ENCODE assay signal across 1 cellular context in the genomic region with DNA sequence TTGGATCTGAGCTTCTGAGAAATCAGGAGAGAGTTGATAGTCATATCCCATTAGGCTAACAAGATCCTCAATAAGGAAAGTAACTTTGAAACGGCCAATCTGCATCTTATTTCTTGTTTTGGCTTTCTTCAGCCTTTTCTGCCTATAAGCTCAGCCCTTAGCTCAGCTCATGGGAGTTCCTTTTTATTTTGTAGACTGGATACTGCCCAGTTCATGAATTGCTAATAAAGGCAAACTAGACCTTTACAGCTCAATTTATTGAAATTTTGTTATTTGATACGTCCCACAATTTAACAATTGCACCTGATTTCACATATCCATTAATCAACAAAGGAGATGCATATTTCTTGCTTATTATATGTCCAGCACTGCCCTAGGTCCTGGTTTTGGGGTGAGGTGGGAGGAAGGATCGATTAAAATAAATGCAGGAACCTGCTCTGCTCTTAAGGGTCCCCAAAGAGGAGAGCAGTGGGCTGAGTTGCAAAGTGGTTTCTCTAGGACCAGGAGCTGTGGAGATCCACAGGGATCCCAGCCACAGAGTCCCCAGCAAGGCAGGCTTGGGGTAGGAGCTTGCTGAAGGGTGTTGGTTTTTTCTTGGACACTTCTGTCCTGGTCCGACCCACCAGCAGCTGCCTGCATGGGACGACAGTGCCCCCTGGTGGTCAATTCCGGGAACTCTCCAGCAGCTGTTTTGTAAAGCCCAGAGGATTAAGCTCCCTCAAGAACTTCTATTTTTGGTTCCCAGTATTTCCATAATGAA.
A peak's percentile ranks its signal among the peaks of the same experiment; 100 is the strongest.
TF ChIP-seq lines count a peak whose summit lies in the region.

No MANE protein-coding gene starts in this region.

TF ChIP-seq in K562, 482 proteins besides CTCF, POLR2A, EP300 and RAD21 (continued from another document and continues in another):
- TF ChIP-seq, protein P1, sequence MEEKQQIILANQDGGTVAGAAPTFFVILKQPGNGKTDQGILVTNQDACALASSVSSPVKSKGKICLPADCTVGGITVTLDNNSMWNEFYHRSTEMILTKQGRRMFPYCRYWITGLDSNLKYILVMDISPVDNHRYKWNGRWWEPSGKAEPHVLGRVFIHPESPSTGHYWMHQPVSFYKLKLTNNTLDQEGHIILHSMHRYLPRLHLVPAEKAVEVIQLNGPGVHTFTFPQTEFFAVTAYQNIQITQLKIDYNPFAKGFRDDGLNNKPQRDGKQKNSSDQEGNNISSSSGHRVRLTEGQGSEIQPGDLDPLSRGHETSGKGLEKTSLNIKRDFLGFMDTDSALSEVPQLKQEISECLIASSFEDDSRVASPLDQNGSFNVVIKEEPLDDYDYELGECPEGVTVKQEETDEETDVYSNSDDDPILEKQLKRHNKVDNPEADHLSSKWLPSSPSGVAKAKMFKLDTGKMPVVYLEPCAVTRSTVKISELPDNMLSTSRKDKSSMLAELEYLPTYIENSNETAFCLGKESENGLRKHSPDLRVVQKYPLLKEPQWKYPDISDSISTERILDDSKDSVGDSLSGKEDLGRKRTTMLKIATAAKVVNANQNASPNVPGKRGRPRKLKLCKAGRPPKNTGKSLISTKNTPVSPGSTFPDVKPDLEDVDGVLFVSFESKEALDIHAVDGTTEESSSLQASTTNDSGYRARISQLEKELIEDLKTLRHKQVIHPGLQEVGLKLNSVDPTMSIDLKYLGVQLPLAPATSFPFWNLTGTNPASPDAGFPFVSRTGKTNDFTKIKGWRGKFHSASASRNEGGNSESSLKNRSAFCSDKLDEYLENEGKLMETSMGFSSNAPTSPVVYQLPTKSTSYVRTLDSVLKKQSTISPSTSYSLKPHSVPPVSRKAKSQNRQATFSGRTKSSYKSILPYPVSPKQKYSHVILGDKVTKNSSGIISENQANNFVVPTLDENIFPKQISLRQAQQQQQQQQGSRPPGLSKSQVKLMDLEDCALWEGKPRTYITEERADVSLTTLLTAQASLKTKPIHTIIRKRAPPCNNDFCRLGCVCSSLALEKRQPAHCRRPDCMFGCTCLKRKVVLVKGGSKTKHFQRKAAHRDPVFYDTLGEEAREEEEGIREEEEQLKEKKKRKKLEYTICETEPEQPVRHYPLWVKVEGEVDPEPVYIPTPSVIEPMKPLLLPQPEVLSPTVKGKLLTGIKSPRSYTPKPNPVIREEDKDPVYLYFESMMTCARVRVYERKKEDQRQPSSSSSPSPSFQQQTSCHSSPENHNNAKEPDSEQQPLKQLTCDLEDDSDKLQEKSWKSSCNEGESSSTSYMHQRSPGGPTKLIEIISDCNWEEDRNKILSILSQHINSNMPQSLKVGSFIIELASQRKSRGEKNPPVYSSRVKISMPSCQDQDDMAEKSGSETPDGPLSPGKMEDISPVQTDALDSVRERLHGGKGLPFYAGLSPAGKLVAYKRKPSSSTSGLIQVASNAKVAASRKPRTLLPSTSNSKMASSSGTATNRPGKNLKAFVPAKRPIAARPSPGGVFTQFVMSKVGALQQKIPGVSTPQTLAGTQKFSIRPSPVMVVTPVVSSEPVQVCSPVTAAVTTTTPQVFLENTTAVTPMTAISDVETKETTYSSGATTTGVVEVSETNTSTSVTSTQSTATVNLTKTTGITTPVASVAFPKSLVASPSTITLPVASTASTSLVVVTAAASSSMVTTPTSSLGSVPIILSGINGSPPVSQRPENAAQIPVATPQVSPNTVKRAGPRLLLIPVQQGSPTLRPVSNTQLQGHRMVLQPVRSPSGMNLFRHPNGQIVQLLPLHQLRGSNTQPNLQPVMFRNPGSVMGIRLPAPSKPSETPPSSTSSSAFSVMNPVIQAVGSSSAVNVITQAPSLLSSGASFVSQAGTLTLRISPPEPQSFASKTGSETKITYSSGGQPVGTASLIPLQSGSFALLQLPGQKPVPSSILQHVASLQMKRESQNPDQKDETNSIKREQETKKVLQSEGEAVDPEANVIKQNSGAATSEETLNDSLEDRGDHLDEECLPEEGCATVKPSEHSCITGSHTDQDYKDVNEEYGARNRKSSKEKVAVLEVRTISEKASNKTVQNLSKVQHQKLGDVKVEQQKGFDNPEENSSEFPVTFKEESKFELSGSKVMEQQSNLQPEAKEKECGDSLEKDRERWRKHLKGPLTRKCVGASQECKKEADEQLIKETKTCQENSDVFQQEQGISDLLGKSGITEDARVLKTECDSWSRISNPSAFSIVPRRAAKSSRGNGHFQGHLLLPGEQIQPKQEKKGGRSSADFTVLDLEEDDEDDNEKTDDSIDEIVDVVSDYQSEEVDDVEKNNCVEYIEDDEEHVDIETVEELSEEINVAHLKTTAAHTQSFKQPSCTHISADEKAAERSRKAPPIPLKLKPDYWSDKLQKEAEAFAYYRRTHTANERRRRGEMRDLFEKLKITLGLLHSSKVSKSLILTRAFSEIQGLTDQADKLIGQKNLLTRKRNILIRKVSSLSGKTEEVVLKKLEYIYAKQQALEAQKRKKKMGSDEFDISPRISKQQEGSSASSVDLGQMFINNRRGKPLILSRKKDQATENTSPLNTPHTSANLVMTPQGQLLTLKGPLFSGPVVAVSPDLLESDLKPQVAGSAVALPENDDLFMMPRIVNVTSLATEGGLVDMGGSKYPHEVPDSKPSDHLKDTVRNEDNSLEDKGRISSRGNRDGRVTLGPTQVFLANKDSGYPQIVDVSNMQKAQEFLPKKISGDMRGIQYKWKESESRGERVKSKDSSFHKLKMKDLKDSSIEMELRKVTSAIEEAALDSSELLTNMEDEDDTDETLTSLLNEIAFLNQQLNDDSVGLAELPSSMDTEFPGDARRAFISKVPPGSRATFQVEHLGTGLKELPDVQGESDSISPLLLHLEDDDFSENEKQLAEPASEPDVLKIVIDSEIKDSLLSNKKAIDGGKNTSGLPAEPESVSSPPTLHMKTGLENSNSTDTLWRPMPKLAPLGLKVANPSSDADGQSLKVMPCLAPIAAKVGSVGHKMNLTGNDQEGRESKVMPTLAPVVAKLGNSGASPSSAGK (IDR thresholded peaks at IDR 0.05): no peak
- no peak for TF ChIP-seq KDM4B (IDR thresholded peaks at IDR 0.05; ENCODE audit: borderline replicate concordance in 2 of 2, low read depth in 1 of 2)
- TF ChIP-seq, protein P2, sequence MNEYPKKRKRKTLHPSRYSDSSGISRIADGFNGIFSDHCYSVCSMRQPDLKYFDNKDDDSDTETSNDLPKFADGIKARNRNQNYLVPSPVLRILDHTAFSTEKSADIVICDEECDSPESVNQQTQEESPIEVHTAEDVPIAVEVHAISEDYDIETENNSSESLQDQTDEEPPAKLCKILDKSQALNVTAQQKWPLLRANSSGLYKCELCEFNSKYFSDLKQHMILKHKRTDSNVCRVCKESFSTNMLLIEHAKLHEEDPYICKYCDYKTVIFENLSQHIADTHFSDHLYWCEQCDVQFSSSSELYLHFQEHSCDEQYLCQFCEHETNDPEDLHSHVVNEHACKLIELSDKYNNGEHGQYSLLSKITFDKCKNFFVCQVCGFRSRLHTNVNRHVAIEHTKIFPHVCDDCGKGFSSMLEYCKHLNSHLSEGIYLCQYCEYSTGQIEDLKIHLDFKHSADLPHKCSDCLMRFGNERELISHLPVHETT (CRISPR knock-in tag; conservative IDR thresholded peaks at IDR 0.05 in 1 of 2, IDR thresholded peaks at IDR 0.05 in 1 of 2): no peak
- TF ChIP-seq, protein P3, sequence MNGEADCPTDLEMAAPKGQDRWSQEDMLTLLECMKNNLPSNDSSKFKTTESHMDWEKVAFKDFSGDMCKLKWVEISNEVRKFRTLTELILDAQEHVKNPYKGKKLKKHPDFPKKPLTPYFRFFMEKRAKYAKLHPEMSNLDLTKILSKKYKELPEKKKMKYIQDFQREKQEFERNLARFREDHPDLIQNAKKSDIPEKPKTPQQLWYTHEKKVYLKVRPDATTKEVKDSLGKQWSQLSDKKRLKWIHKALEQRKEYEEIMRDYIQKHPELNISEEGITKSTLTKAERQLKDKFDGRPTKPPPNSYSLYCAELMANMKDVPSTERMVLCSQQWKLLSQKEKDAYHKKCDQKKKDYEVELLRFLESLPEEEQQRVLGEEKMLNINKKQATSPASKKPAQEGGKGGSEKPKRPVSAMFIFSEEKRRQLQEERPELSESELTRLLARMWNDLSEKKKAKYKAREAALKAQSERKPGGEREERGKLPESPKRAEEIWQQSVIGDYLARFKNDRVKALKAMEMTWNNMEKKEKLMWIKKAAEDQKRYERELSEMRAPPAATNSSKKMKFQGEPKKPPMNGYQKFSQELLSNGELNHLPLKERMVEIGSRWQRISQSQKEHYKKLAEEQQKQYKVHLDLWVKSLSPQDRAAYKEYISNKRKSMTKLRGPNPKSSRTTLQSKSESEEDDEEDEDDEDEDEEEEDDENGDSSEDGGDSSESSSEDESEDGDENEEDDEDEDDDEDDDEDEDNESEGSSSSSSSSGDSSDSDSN (IDR thresholded peaks at IDR 0.05; ENCODE audit: borderline replicate concordance in 1 of 2, low read depth in 2 of 2, low read length in 2 of 2): no peak
- TF ChIP-seq RBFOX2 (IDR thresholded peaks at IDR 0.05; ENCODE audit: low read depth, low read length): no peak
- TF ChIP-seq, protein P4, sequence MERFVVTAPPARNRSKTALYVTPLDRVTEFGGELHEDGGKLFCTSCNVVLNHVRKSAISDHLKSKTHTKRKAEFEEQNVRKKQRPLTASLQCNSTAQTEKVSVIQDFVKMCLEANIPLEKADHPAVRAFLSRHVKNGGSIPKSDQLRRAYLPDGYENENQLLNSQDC (CRISPR knock-in tag; IDR thresholded peaks at IDR 0.05): no peak
- no peak for TF ChIP-seq SRSF1 (IDR thresholded peaks at IDR 0.05; ENCODE audit: low read depth, low read length)
- TF ChIP-seq KLF6 (CRISPR knock-in tag; IDR thresholded peaks at IDR 0.05; ENCODE audit: borderline replicate concordance): no peak
- no peak for TF ChIP-seq TEAD2 (tag; IDR thresholded peaks at IDR 0.05)
- TF ChIP-seq, protein P5, sequence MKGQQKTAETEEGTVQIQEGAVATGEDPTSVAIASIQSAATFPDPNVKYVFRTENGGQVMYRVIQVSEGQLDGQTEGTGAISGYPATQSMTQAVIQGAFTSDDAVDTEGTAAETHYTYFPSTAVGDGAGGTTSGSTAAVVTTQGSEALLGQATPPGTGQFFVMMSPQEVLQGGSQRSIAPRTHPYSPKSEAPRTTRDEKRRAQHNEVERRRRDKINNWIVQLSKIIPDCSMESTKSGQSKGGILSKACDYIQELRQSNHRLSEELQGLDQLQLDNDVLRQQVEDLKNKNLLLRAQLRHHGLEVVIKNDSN (CRISPR knock-in tag; IDR thresholded peaks at IDR 0.05): no peak
- TF ChIP-seq SOX6 (IDR thresholded peaks at IDR 0.05): no peak
- no peak for TF ChIP-seq TAF15 (IDR thresholded peaks at IDR 0.05; ENCODE audit: low read depth, low read length)
- TF ChIP-seq POLR3A (IDR thresholded peaks at IDR 0.05; ENCODE audit: borderline replicate concordance, extremely low read depth, insufficient read depth, insufficient read length): no peak
- TF ChIP-seq ZNF175 (CRISPR knock-in tag; IDR thresholded peaks at IDR 0.05; ENCODE audit: low read depth): no peak
- no peak for TF ChIP-seq CEBPB (tag; IDR thresholded peaks at IDR 0.05)
- TF ChIP-seq, protein P6, sequence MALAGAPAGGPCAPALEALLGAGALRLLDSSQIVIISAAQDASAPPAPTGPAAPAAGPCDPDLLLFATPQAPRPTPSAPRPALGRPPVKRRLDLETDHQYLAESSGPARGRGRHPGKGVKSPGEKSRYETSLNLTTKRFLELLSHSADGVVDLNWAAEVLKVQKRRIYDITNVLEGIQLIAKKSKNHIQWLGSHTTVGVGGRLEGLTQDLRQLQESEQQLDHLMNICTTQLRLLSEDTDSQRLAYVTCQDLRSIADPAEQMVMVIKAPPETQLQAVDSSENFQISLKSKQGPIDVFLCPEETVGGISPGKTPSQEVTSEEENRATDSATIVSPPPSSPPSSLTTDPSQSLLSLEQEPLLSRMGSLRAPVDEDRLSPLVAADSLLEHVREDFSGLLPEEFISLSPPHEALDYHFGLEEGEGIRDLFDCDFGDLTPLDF (CRISPR knock-in tag; IDR thresholded peaks at IDR 0.05): no peak
- no peak for TF ChIP-seq ATF7 (IDR thresholded peaks at IDR 0.05)
- peak; percentile 33 to 63; a peak in 1 of 4 replicates for TF ChIP-seq MAZ (CRISPR knock-in tag; conservative IDR thresholded peaks at IDR 0.05 in 1 of 2, IDR thresholded peaks at IDR 0.05 in 1 of 2)
- TF ChIP-seq ARHGAP35 (IDR thresholded peaks at IDR 0.05; ENCODE audit: partially characterized antibody): no peak
- no peak for TF ChIP-seq LARP7 (IDR thresholded peaks at IDR 0.05)
- TF ChIP-seq ZZZ3 (IDR thresholded peaks at IDR 0.05): no peak
- no peak for TF ChIP-seq ZNF717 (CRISPR knock-in tag; IDR thresholded peaks at IDR 0.05)
- TF ChIP-seq, protein P7, sequence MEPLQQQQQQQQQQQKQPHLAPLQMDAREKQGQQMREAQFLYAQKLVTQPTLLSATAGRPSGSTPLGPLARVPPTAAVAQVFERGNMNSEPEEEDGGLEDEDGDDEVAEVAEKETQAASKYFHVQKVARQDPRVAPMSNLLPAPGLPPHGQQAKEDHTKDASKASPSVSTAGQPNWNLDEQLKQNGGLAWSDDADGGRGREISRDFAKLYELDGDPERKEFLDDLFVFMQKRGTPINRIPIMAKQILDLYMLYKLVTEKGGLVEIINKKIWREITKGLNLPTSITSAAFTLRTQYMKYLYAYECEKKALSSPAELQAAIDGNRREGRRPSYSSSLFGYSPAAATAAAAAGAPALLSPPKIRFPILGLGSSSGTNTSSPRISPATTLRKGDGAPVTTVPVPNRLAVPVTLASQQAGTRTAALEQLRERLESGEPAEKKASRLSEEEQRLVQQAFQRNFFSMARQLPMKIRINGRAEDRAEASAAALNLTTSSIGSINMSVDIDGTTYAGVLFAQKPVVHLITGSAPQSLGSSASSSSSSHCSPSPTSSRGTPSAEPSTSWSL (CRISPR knock-in tag; IDR thresholded peaks at IDR 0.05; ENCODE audit: borderline replicate concordance): no peak
- TF ChIP-seq, protein P8, sequence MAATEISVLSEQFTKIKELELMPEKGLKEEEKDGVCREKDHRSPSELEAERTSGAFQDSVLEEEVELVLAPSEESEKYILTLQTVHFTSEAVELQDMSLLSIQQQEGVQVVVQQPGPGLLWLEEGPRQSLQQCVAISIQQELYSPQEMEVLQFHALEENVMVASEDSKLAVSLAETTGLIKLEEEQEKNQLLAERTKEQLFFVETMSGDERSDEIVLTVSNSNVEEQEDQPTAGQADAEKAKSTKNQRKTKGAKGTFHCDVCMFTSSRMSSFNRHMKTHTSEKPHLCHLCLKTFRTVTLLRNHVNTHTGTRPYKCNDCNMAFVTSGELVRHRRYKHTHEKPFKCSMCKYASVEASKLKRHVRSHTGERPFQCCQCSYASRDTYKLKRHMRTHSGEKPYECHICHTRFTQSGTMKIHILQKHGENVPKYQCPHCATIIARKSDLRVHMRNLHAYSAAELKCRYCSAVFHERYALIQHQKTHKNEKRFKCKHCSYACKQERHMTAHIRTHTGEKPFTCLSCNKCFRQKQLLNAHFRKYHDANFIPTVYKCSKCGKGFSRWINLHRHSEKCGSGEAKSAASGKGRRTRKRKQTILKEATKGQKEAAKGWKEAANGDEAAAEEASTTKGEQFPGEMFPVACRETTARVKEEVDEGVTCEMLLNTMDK (IDR thresholded peaks at IDR 0.05; ENCODE audit: borderline replicate concordance, insufficient read depth, low read depth, low read length, poor library complexity, severe bottlenecking): peak; percentile 26
- TF ChIP-seq NCOA4 (IDR thresholded peaks at IDR 0.05; ENCODE audit: partially characterized antibody): no peak
- TF ChIP-seq, protein P9, sequence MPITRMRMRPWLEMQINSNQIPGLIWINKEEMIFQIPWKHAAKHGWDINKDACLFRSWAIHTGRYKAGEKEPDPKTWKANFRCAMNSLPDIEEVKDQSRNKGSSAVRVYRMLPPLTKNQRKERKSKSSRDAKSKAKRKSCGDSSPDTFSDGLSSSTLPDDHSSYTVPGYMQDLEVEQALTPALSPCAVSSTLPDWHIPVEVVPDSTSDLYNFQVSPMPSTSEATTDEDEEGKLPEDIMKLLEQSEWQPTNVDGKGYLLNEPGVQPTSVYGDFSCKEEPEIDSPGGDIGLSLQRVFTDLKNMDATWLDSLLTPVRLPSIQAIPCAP (CRISPR knock-in tag; IDR thresholded peaks at IDR 0.05; ENCODE audit: borderline replicate concordance): no peak
